2 cellular contexts compared by ENCODE assay signal in the genomic region with DNA sequence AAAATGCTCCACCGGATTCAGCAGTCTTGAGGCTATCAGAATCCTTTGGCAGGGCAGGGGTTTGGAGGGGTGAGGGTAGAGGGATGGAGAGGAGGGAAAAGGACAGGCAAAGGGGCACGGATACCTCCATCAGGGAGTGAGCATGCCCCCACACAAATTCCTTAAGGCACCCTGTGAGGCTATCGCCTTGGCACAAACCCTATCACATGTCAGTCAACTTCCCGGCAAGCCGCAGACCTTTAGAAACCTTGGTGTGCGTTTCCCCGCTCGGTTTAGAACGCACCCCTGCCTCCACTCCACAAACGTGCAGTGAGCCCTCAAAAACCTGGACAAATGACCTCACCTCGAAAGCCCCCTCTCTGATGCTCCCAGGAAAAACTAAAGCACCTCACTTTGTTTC.
TF ChIP-seq lines count a peak whose summit lies in the region.

No MANE protein-coding gene starts in this region.

TF ChIP-seq in SK-N-SH, 30 proteins besides CTCF, POLR2A, EP300 and RAD21 (continued from another document):
- TF ChIP-seq RCOR1 (IDR thresholded peaks at IDR 0.05; ENCODE audit: low read length), result no peak
- no peak for TF ChIP-seq MXI1 (IDR thresholded peaks at IDR 0.05; ENCODE audit: low read depth, low read length)
- TF ChIP-seq REST (IDR thresholded peaks at IDR 0.05; ENCODE audit: low read depth, low read length), result no peak
- no peak for TF ChIP-seq ELF1 (IDR thresholded peaks at IDR 0.05)
- no peak for TF ChIP-seq TEAD4 (IDR thresholded peaks at IDR 0.05; ENCODE audit: borderline replicate concordance, insufficient read depth)
- TF ChIP-seq RXRA (IDR thresholded peaks at IDR 0.05; ENCODE audit: borderline replicate concordance, low read depth), result no peak
- no peak for TF ChIP-seq TAF1 (IDR thresholded peaks at IDR 0.05; ENCODE audit: borderline replicate concordance, low read depth, low read length)
- TF ChIP-seq, protein P1, sequence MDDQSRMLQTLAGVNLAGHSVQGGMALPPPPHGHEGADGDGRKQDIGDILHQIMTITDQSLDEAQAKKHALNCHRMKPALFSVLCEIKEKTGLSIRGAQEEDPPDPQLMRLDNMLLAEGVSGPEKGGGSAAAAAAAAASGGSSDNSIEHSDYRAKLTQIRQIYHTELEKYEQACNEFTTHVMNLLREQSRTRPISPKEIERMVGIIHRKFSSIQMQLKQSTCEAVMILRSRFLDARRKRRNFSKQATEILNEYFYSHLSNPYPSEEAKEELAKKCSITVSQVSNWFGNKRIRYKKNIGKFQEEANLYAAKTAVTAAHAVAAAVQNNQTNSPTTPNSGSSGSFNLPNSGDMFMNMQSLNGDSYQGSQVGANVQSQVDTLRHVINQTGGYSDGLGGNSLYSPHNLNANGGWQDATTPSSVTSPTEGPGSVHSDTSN (IDR thresholded peaks at IDR 0.05), result no peak
- no peak for TF ChIP-seq MEF2A (IDR thresholded peaks at IDR 0.05; ENCODE audit: borderline replicate concordance, low read depth)
- TF ChIP-seq JUND (IDR thresholded peaks at IDR 0.05), result no peak
- TF ChIP-seq, protein P2, sequence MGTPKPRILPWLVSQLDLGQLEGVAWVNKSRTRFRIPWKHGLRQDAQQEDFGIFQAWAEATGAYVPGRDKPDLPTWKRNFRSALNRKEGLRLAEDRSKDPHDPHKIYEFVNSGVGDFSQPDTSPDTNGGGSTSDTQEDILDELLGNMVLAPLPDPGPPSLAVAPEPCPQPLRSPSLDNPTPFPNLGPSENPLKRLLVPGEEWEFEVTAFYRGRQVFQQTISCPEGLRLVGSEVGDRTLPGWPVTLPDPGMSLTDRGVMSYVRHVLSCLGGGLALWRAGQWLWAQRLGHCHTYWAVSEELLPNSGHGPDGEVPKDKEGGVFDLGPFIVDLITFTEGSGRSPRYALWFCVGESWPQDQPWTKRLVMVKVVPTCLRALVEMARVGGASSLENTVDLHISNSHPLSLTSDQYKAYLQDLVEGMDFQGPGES (IDR thresholded peaks at IDR 0.05; ENCODE audit: low read depth, low read length), result no peak
- TF ChIP-seq CHD2 (IDR thresholded peaks at IDR 0.05; ENCODE audit: low read length, partially characterized antibody), result no peak

TF ChIP-seq in SK-N-SH treated with all-trans-retinoic acid at 6 μM for 48 hours, 23 proteins besides CTCF, POLR2A, EP300 and RAD21 (continued from another document):
- TF ChIP-seq CREB5 (CRISPR knock-in tag; IDR thresholded peaks at IDR 0.05; ENCODE audit: low read depth) (no peak), ZC3H10 (CRISPR knock-in tag; IDR thresholded peaks at IDR 0.05) (no peak), BACH2 (CRISPR knock-in tag; IDR thresholded peaks at IDR 0.05; ENCODE audit: borderline replicate concordance) (no peak), ZFP30 (CRISPR knock-in tag; IDR thresholded peaks at IDR 0.05) (no peak)
